1 cellular context compared by ENCODE assay signal in genomic region chr3:171810278-171811058, GRCh38.
TF ChIP-seq lines count a peak whose summit lies in the region.

PLD1 (minus strand) TSS chr3:171810483; CDS start chr3:171738051, 72,432 bp downstream.

TF ChIP-seq in K562, 482 proteins besides CTCF, POLR2A, EP300 and RAD21 (continued from another document and continues in another):
- peak; percentile 38; the same call in 1 of the 2 replicates for TF ChIP-seq ARID4B (CRISPR knock-in tag; IDR thresholded peaks at IDR 0.05)
- peak in 1 of 2 experiments; percentile 14; a peak in 1 of 4 replicates for TF ChIP-seq SRF (CRISPR knock-in tag; IDR thresholded peaks at IDR 0.05)
- 0 out of 2 replicates have a peak, but pooled peaks have one; percentile 28 for TF ChIP-seq TCF3 (CRISPR knock-in tag; IDR thresholded peaks at IDR 0.05)
- no peak for TF ChIP-seq ZNF644 (tag; IDR thresholded peaks at IDR 0.05; ENCODE audit: low read depth)
- TF ChIP-seq MXD1 (CRISPR knock-in tag; IDR thresholded peaks at IDR 0.05; ENCODE audit: borderline replicate concordance, poor library complexity, severe bottlenecking) = no peak
- 0 out of 2 replicates have a peak, but pooled peaks have one; percentile 36 for TF ChIP-seq SUPT5H (IDR thresholded peaks at IDR 0.05)
- TF ChIP-seq NRF1 (conservative IDR thresholded peaks at IDR 0.05 in 1 of 2, IDR thresholded peaks at IDR 0.05 in 1 of 2) = peak; percentile 89 to 90
- TF ChIP-seq, protein P1, sequence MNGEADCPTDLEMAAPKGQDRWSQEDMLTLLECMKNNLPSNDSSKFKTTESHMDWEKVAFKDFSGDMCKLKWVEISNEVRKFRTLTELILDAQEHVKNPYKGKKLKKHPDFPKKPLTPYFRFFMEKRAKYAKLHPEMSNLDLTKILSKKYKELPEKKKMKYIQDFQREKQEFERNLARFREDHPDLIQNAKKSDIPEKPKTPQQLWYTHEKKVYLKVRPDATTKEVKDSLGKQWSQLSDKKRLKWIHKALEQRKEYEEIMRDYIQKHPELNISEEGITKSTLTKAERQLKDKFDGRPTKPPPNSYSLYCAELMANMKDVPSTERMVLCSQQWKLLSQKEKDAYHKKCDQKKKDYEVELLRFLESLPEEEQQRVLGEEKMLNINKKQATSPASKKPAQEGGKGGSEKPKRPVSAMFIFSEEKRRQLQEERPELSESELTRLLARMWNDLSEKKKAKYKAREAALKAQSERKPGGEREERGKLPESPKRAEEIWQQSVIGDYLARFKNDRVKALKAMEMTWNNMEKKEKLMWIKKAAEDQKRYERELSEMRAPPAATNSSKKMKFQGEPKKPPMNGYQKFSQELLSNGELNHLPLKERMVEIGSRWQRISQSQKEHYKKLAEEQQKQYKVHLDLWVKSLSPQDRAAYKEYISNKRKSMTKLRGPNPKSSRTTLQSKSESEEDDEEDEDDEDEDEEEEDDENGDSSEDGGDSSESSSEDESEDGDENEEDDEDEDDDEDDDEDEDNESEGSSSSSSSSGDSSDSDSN (IDR thresholded peaks at IDR 0.05; ENCODE audit: borderline replicate concordance in 1 of 2, low read depth in 2 of 2, low read length in 2 of 2) = peak in 1 of 2 experiments; percentile 81; a peak in 2 of 4 replicates
- TF ChIP-seq RB1 (IDR thresholded peaks at IDR 0.05; ENCODE audit: low read depth) = peak; percentile 48; the same call in 1 of the 2 replicates
- peak in 1 of 2 experiments; percentile 64 for TF ChIP-seq AFF1 (IDR thresholded peaks at IDR 0.05; ENCODE audit: low read depth in 1 of 2, partially characterized antibody in 2 of 2)
- TF ChIP-seq RCOR1 (IDR thresholded peaks at IDR 0.05; ENCODE audit: borderline replicate concordance in 1 of 2, low read depth in 2 of 2, low read length in 2 of 2) = peak in 1 of 2 experiments; percentile 47; a peak in 1 of 4 replicates
- TF ChIP-seq MLLT1 (IDR thresholded peaks at IDR 0.05) = 0 out of 4 replicates have a peak, but pooled peaks of 1 of the 2 experiments have one; percentile 10
- TF ChIP-seq, protein P2, sequence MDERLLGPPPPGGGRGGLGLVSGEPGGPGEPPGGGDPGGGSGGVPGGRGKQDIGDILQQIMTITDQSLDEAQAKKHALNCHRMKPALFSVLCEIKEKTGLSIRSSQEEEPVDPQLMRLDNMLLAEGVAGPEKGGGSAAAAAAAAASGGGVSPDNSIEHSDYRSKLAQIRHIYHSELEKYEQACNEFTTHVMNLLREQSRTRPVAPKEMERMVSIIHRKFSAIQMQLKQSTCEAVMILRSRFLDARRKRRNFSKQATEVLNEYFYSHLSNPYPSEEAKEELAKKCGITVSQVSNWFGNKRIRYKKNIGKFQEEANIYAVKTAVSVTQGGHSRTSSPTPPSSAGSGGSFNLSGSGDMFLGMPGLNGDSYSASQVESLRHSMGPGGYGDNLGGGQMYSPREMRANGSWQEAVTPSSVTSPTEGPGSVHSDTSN (CRISPR knock-in tag; IDR thresholded peaks at IDR 0.05; ENCODE audit: low read depth) = no peak
- TF ChIP-seq, protein P2 (tag; conservative IDR thresholded peaks at IDR 0.05; ENCODE audit: low read depth) = no peak
- peak; percentile 93 for TF ChIP-seq VEZF1 (CRISPR knock-in tag; IDR thresholded peaks at IDR 0.05)
- no peak for TF ChIP-seq PURB (CRISPR knock-in tag; IDR thresholded peaks at IDR 0.05; ENCODE audit: low read depth)
- peak; percentile 8; the same call in 1 of the 2 replicates for TF ChIP-seq ATF7 (IDR thresholded peaks at IDR 0.05)
- 0 out of 2 replicates have a peak, but pooled peaks have one; percentile 7 for TF ChIP-seq JUND (IDR thresholded peaks at IDR 0.05; ENCODE audit: borderline replicate concordance, low read depth, low read length)
- TF ChIP-seq JUND (tag; IDR thresholded peaks at IDR 0.05; ENCODE audit: borderline replicate concordance, low read depth, low read length) = no peak; the same call in 2 of the 3 replicates
- TF ChIP-seq CXXC5 (CRISPR knock-in tag; IDR thresholded peaks at IDR 0.05) = peak; percentile 83
- no peak for TF ChIP-seq BRD4 (IDR thresholded peaks at IDR 0.05)
- TF ChIP-seq, protein P3, sequence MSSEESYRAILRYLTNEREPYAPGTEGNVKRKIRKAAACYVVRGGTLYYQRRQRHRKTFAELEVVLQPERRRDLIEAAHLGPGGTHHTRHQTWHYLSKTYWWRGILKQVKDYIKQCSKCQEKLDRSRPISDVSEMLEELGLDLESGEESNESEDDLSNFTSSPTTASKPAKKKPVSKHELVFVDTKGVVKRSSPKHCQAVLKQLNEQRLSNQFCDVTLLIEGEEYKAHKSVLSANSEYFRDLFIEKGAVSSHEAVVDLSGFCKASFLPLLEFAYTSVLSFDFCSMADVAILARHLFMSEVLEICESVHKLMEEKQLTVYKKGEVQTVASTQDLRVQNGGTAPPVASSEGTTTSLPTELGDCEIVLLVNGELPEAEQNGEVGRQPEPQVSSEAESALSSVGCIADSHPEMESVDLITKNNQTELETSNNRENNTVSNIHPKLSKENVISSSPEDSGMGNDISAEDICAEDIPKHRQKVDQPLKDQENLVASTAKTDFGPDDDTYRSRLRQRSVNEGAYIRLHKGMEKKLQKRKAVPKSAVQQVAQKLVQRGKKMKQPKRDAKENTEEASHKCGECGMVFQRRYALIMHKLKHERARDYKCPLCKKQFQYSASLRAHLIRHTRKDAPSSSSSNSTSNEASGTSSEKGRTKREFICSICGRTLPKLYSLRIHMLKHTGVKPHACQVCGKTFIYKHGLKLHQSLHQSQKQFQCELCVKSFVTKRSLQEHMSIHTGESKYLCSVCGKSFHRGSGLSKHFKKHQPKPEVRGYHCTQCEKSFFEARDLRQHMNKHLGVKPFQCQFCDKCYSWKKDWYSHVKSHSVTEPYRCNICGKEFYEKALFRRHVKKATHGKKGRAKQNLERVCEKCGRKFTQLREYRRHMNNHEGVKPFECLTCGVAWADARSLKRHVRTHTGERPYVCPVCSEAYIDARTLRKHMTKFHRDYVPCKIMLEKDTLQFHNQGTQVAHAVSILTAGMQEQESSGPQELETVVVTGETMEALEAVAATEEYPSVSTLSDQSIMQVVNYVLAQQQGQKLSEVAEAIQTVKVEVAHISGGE (CRISPR knock-in tag; IDR thresholded peaks at IDR 0.05) = peak in 1 of 3 experiments; percentile 68; a peak in 2 of 6 replicates
- TF ChIP-seq ZNF175 (CRISPR knock-in tag; IDR thresholded peaks at IDR 0.05; ENCODE audit: low read depth) = peak; percentile 67; the same call in 1 of the 2 replicates
- TF ChIP-seq ZBED1 (IDR thresholded peaks at IDR 0.05) = 0 out of 2 replicates have a peak, but pooled peaks have one; percentile 44
- peak; percentile 26; the same call in 1 of the 2 replicates for TF ChIP-seq ZNF263 (CRISPR knock-in tag; IDR thresholded peaks at IDR 0.05; ENCODE audit: borderline replicate concordance)
- 0 out of 2 replicates have a peak, but pooled peaks have one; percentile 12 for TF ChIP-seq CREB3L1 (IDR thresholded peaks at IDR 0.05; ENCODE audit: borderline replicate concordance, low read depth)
- peak; percentile 57; the same call in 1 of the 2 replicates for TF ChIP-seq PHF8 (IDR thresholded peaks at IDR 0.05; ENCODE audit: borderline replicate concordance, low read length)
- peak; percentile 43 for TF ChIP-seq ZNF589 (CRISPR knock-in tag; IDR thresholded peaks at IDR 0.05; ENCODE audit: low read depth)
- peak; percentile 53 for TF ChIP-seq HNRNPLL (IDR thresholded peaks at IDR 0.05; ENCODE audit: low read depth, low read length, poor library complexity, severe bottlenecking)
- 0 out of 2 replicates have a peak, but pooled peaks have one; percentile 34 for TF ChIP-seq SAFB (IDR thresholded peaks at IDR 0.05; ENCODE audit: borderline replicate concordance, low read depth, low read length)
